In the genomic region with DNA sequence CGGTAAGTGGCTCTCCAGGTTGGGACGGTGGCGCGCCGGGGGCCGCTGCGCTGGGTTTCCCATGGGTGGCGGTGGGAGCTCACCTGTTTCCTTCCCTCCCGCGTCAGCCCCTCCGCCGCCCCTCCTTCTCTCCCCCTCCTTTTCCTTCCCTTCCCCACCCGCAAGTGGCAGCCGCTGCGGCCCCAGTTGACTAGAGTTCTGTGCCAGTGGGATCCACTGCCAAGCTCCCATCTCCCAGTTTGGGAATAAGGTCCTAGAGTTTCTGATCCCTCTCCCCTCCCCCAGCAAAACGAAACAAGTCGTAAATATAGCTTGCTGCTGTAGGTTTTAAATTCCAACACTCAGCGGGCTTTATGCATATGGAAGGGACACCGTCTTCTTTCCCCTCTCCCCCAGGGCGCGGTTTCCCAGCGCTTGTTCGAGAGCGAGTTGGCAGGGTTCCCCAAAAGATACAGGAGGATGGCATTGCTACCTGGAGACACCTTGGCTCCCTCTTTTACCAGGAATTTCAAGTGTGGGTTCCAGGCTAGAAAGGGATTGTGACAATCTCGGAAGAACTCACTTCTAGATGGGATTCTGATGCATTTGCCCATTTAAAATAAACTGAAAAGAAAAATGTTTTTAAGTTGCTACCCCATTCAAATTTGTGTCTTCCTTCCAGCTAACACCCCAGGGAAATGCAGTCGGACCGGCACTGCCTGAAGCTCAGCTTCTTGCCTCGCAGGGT, we compare ENCODE assay signal across 9 cellular contexts. TPM values are rescaled to one million over a fixed set of nuclear protein-coding genes. Genes with fewer than 3 reads are reported as not detected.
DNase-seq lines count a peak whose midpoint lies in the region; ATAC-seq and TF ChIP-seq lines count a peak whose summit lies in the region.
"Had no signal": no experiment of that assay in that cellular context is flagged by ENCODE, and none has a peak within 500 bp of the region (broad histone marks: within the 10 kb centered on the region; RNA-seq: fewer than 3 reads in every experiment).

No MANE protein-coding gene starts in this region.

- no peaks in the 10 kb centered on the region for H3K36me3 ChIP-seq in HEK293 (ENCODE audit: control insufficient read depth in 2 of 2, insufficient read depth in 1 of 2, low read length in 2 of 2)
- no peaks in the 10 kb centered on the region for H3K36me3 ChIP-seq in spleen

- WGBS in spleen, 5 donors: 1 to 12% (median 2%) methylated on average over 27 to 28 of the region's 28 CpGs

- TF ChIP-seq CTCF in HEK293 (tag by site-specific recombination; IDR thresholded peaks at IDR 0.05) (no peak), spleen (IDR thresholded peaks at IDR 0.05 in 8 of 11, conservative IDR thresholded peaks at IDR 0.05 in 3 of 11) (no peak)

- peaks cover 0 to 73% (median 43%) of the 10 kb centered on the region in 7 donors for H3K27me3 ChIP-seq in spleen (replicated peaks in 1 of 7)

- intact Hi-C loops in spleen (cut with DNase I; ENCODE audit: low total_unique reads): no loop called here

- TF ChIP-seq POLR2A in spleen (IDR thresholded peaks at IDR 0.05): no peak

- H3K4me1 ChIP-seq in HEK293 (ENCODE audit: control insufficient read depth, insufficient read depth, low read length) (no peaks in the 10 kb centered on the region), spleen (peaks cover 4 to 28% (median 15%) of the 10 kb centered on the region in 6 donors)

- peak; percentile 23 for DNase-seq in astrocyte of the hippocampus (ENCODE audit: low read depth, low spot score)
- peak; percentile 15 for DNase-seq in iPS-NIHi11 (ENCODE audit: low spot score)
- no peak for DNase-seq in spleen
- DNase-seq in NCI-H1105 (lab: John Stamatoyannopoulos, UW): no peak
- DNase-seq: cortex of kidney, GOT3 had no signal

- no peak overlapping the region; the same call in 1 of the 2 replicates for H3K27ac ChIP-seq in HEK293 (ENCODE audit: extremely low read depth, low read depth, low read length)
- H3K27ac ChIP-seq in spleen: no peak overlapping the region

- CTCF ChIA-PET in HEK293 (lab: Yijun Ruan, JAX): interaction anchor here (0.6 kb wide), 1 partner anchor 124 kb away, joined by 4 read pairs; no protein-coding TSS in a partner anchor

- POLR2A ChIA-PET in HEK293 (lab: Yijun Ruan, JAX): no interaction called here

- no peak for ATAC-seq in activated CD4-positive, CD25-positive, alpha-beta regulatory T cell treated with anti-CD3 and anti-CD28 coated beads, Interleukin-2, amount 50 U/mL, for 24 hours
- ATAC-seq in HG02938 (IDR thresholded peaks at IDR 0.05; ENCODE audit: unreplicated experiment): no peak

- H3K4me3 ChIP-seq in HEK293 (ENCODE audit: low read depth, low read length) (peak overlapping the region; percentile 48), spleen (peak overlapping the region in 7 of 8 donors; percentile 31 to 65 (median 40))

- no peaks in the 10 kb centered on the region for H3K9me3 ChIP-seq in HEK293 (ENCODE audit: control insufficient read depth, insufficient read depth, low read depth, low read length)
- H3K9me3 ChIP-seq in spleen: no peaks in the 10 kb centered on the region

TF ChIP-seq in HEK293, 187 proteins besides CTCF, POLR2A, EP300 and RAD21:
- TF ChIP-seq GLIS1 (tag by site-specific recombination; IDR thresholded peaks at IDR 0.05): 0 out of 2 replicates have a peak, but pooled peaks have one; percentile 7
- no peak for TF ChIP-seq ZNF121 (tag by site-specific recombination; IDR thresholded peaks at IDR 0.05)
- TF ChIP-seq ZNF184 (tag by site-specific recombination; IDR thresholded peaks at IDR 0.05): no peak
- no peak for TF ChIP-seq ZNF626 (tag by site-specific recombination; IDR thresholded peaks at IDR 0.05)
- no peak for TF ChIP-seq ZNF24 (tag by site-specific recombination; IDR thresholded peaks at IDR 0.05)
- no peak for TF ChIP-seq ZNF391 (tag by site-specific recombination; IDR thresholded peaks at IDR 0.05; ENCODE audit: borderline replicate concordance, low read depth)
- TF ChIP-seq, protein P1, sequence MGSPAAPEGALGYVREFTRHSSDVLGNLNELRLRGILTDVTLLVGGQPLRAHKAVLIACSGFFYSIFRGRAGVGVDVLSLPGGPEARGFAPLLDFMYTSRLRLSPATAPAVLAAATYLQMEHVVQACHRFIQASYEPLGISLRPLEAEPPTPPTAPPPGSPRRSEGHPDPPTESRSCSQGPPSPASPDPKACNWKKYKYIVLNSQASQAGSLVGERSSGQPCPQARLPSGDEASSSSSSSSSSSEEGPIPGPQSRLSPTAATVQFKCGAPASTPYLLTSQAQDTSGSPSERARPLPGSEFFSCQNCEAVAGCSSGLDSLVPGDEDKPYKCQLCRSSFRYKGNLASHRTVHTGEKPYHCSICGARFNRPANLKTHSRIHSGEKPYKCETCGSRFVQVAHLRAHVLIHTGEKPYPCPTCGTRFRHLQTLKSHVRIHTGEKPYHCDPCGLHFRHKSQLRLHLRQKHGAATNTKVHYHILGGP (tag by site-specific recombination; IDR thresholded peaks at IDR 0.05): no peak
- TF ChIP-seq ZNF335 (tag by site-specific recombination; conservative IDR thresholded peaks at IDR 0.05): peak; percentile 54
- no peak for TF ChIP-seq ZNF513 (tag by site-specific recombination; IDR thresholded peaks at IDR 0.05)
- no peak for TF ChIP-seq KLF9 (tag by site-specific recombination; IDR thresholded peaks at IDR 0.05; ENCODE audit: low read depth)
- TF ChIP-seq ZNF544 (tag by site-specific recombination; IDR thresholded peaks at IDR 0.05): no peak
- no peak for TF ChIP-seq ZNF621 (tag by site-specific recombination; IDR thresholded peaks at IDR 0.05)

RNA-seq across cellular contexts. Expression of gene TLL1, which starts 1.2 kb away (rescaled TPM):
- 1 to 10 TPM in 1 of 7 donors, under 1 TPM in 6; 0.09 to 1.1 (median 0.76) TPM for total RNA-seq in spleen
- polyA plus RNA-seq in spleen: under 1 TPM; 0.07 to 0.13 (median 0.09) TPM

Comparison
In these comparisons a context has a peak if more than half of its experiments do, and no peak if none do; other contexts are left out.
1. DNase-seq: peak in astrocyte of the hippocampus (single experiment) and iPS-NIHi11 (single experiment); none in spleen (single experiment) and NCI-H1105 (single experiment).